Comparison of ENCODE assay signal across 17 cellular contexts in genomic region chr3:154144825-154145465, GRCh38.
"Had no signal": no experiment of that assay in that cellular context is flagged by ENCODE, and none has a peak within 500 bp of the region (broad histone marks: within the 10 kb centered on the region; RNA-seq: fewer than 3 reads in every experiment).

No MANE protein-coding gene starts in this region.

- H3K4me3 ChIP-seq: dorsolateral prefrontal cortex, hepatocyte had no signal

- ATAC-seq: activated CD8-positive, alpha-beta memory T cell treated with anti-CD3 and anti-CD28 coated beads, Interleukin-2, amount 10 ng/mL, durations not matched to agents 7 days and 5 days; activated naive CD4-positive, alpha-beta T cell treated with anti-CD3 and anti-CD28 coated beads, Interleukin-2, amount 50 U/mL, for 72 hours; activated T-cell treated with anti-CD3 and anti-CD28 coated beads, Interleukin-2, amount 50 U/mL, for 4 hours; naive thymus-derived CD4-positive, alpha-beta T cell; sciatic nerve had no signal

- DNase-seq: activated CD4-positive, alpha-beta T cell treated with anti-CD3 and anti-CD28 coated beads, Interleukin-2, amount 50 U/mL, for 4 hours; activated CD4-positive, CD25-positive, alpha-beta regulatory T cell treated with anti-CD3 and anti-CD28 coated beads, Interleukin-2, amount 50 U/mL, for 72 hours; activated CD8-positive, alpha-beta memory T cell treated with anti-CD3 and anti-CD28 coated beads, Interleukin-2, amount 10 ng/mL, durations not matched to agents 7 days and 5 days; activated effector memory CD4-positive, alpha-beta T cell treated with anti-CD3 and anti-CD28 coated beads, Interleukin-2, amount 50 U/mL, for 16 hours; activated T-cell treated with anti-CD3 and anti-CD28 coated beads, Interleukin-2, amount 50 U/mL, for 4 hours; amniotic stem cell; dorsolateral prefrontal cortex; kidney glomerular epithelial cell; naive thymus-derived CD4-positive, alpha-beta T cell; nucleus accumbens; stimulated activated CD4-positive, alpha-beta T cell treated with anti-CD3 and anti-CD28 coated beads, Interleukin-2, amount 100 ng/mL, for 24 hours; stimulated activated naive CD4-positive, alpha-beta T cell had no signal

- H3K27ac ChIP-seq: hepatocyte had no signal

- H3K27me3 Mint-ChIP-seq: progenitor cell of endocrine pancreas, type B pancreatic cell had no signal

- H3K27me3 ChIP-seq: dorsolateral prefrontal cortex, hepatocyte had no signal

- H3K36me3 Mint-ChIP-seq: activated CD8-positive, alpha-beta memory T cell treated with anti-CD3 and anti-CD28 coated beads, Interleukin-2, amount 10 ng/mL, durations not matched to agents 7 days and 5 days; activated naive CD4-positive, alpha-beta T cell treated with anti-CD3 and anti-CD28 coated beads, Interleukin-2, amount 50 U/mL, for 72 hours; naive thymus-derived CD4-positive, alpha-beta T cell; type B pancreatic cell had no signal

- H3K27ac Mint-ChIP-seq: activated CD8-positive, alpha-beta memory T cell treated with anti-CD3 and anti-CD28 coated beads, Interleukin-2, amount 10 ng/mL, durations not matched to agents 7 days and 5 days; activated naive CD4-positive, alpha-beta T cell treated with anti-CD3 and anti-CD28 coated beads, Interleukin-2, amount 50 U/mL, for 72 hours; naive thymus-derived CD4-positive, alpha-beta T cell; progenitor cell of endocrine pancreas; type B pancreatic cell had no signal

- H3K4me1 Mint-ChIP-seq: activated CD8-positive, alpha-beta memory T cell treated with anti-CD3 and anti-CD28 coated beads, Interleukin-2, amount 10 ng/mL, durations not matched to agents 7 days and 5 days; naive thymus-derived CD4-positive, alpha-beta T cell had no signal

- H3K4me2 ChIP-seq: hepatocyte had no signal

- H3K9me3 Mint-ChIP-seq: activated naive CD4-positive, alpha-beta T cell treated with anti-CD3 and anti-CD28 coated beads, Interleukin-2, amount 50 U/mL, for 72 hours; activated T-cell treated with anti-CD3 and anti-CD28 coated beads, Interleukin-2, amount 50 U/mL, for 4 hours; type B pancreatic cell had no signal

- H3K4me3 Mint-ChIP-seq: activated CD8-positive, alpha-beta memory T cell treated with anti-CD3 and anti-CD28 coated beads, Interleukin-2, amount 10 ng/mL, durations not matched to agents 7 days and 5 days; activated T-cell treated with anti-CD3 and anti-CD28 coated beads, Interleukin-2, amount 50 U/mL, for 4 hours; naive thymus-derived CD4-positive, alpha-beta T cell; type B pancreatic cell had no signal

- H2AFZ ChIP-seq: hepatocyte had no signal
